Comparison of ENCODE assay signal across 18 cellular contexts in genomic region chr10:101859530-101859929, GRCh38. TPM values are rescaled to one million over a fixed set of nuclear protein-coding genes. Genes with fewer than 3 reads are reported as not detected.
DNase-seq lines count a peak whose midpoint lies in the region; ATAC-seq and TF ChIP-seq lines count a peak whose summit lies in the region.
"Had no signal": no experiment of that assay in that cellular context is flagged by ENCODE, and none has a peak within 500 bp of the region (broad histone marks: within the 10 kb centered on the region; RNA-seq: fewer than 3 reads in every experiment).

No MANE protein-coding gene starts in this region.

- H3K4me3 ChIP-seq in GM12865 (ENCODE audit: low read depth, low read length) (peak overlapping the region; percentile 44), left ventricle myocardium inferior (peak overlapping the region; percentile 26)
- H3K4me3 ChIP-seq: adrenal gland, esophagus muscularis mucosa, lung, PC-9, prostate gland, skin epidermis had no signal

- no peaks in the 10 kb centered on the region for H3K27me3 Mint-ChIP-seq in IgD-negative memory B cell

- intact Hi-C loops in left ventricle myocardium inferior (cut with micrococcal nuclease) = no loop called here

- H3K27ac Mint-ChIP-seq in IgD-negative memory B cell = peak overlapping the region; percentile 51 to 91 (median 70)

- peaks cover 0 to 11% (median 6%) of the 10 kb centered on the region in 3 donors for H3K9me3 Mint-ChIP-seq in IgD-negative memory B cell

- peaks cover 38% of the 10 kb centered on the region for H3K4me1 ChIP-seq in left ventricle myocardium inferior
- H3K4me1 ChIP-seq: prostate gland had no signal

- H3K4me1 Mint-ChIP-seq in IgD-negative memory B cell = peaks cover 37 to 51% (median 38%) of the 10 kb centered on the region in 3 donors

- TF ChIP-seq CTCF in GM12865 (IDR thresholded peaks at IDR 0.05; ENCODE audit: insufficient read depth, low read depth, low read length, missing control alignments) = no peak
- no peak for TF ChIP-seq CTCF in left ventricle myocardium inferior (IDR thresholded peaks at IDR 0.05; ENCODE audit: borderline replicate concordance)

- peaks cover 12% of the 10 kb centered on the region for H3K36me3 ChIP-seq in left ventricle myocardium inferior
- H3K36me3 ChIP-seq: adrenal gland, prostate gland had no signal

- peak overlapping the region; percentile 59 to 93 (median 60) for H3K4me3 Mint-ChIP-seq in IgD-negative memory B cell

- H3K9me3 ChIP-seq in left ventricle myocardium inferior (replicated peaks) = peaks cover 13% of the 10 kb centered on the region
- H3K9me3 ChIP-seq: prostate gland had no signal

- H3K36me3 Mint-ChIP-seq in IgD-negative memory B cell = peaks cover 10% of the 10 kb centered on the region

- DNase-seq in GM12865 (ENCODE audit: low read depth) = peak; percentile 63
- no peak for DNase-seq in left ventricle myocardium inferior
- no peak for DNase-seq in NCI-H2196 treated with DMSO at 0.1 percent for 48 hours (lab: John Stamatoyannopoulos, UW; ENCODE audit: unreplicated experiment)
- DNase-seq in NCI-H1105 (lab: John Stamatoyannopoulos, UW) = no peak
- DNase-seq: adrenal gland; GOT3; islet precursor cell; NCI-H2081 treated with DMSO at 0.1 percent for 48 hours; NCI-H446 treated with DMSO at 0.1 percent for 48 hours; PC-9; stimulated activated CD4-positive, alpha-beta T cell treated with anti-CD3 and anti-CD28 coated beads, Interleukin-1b, Interleukin-23, amount 100 ng/mL, for 48 hours had no signal

- peak overlapping the region; percentile 85 for H3K27ac ChIP-seq in left ventricle myocardium inferior (replicated peaks)
- H3K27ac ChIP-seq: adrenal gland, esophagus muscularis mucosa, PC-9, prostate gland had no signal

- ATAC-seq in GM21515 (IDR thresholded peaks at IDR 0.05; ENCODE audit: unreplicated experiment) = peak; percentile 40
- ATAC-seq in GM19397 (IDR thresholded peaks at IDR 0.05; ENCODE audit: unreplicated experiment) = no peak

- H3K27me3 ChIP-seq in left ventricle myocardium inferior (ENCODE audit: low read depth) = no peaks in the 10 kb centered on the region
- H3K27me3 ChIP-seq: adrenal gland, esophagus muscularis mucosa had no signal

RNA-seq across cellular contexts. Expression of gene KCNIP2, which starts 15.9 kb away (rescaled TPM):
- polyA plus RNA-seq in IgD-negative memory B cell = 14.5 TPM
- 29.2 TPM for total RNA-seq in left ventricle myocardium inferior

RNA-seq across cellular contexts. Expression of gene OGA, which starts 41.3 kb away (rescaled TPM):
- polyA plus RNA-seq in IgD-negative memory B cell = 47.8 TPM
- 96.3 TPM for total RNA-seq in left ventricle myocardium inferior
